1 cellular context compared by ENCODE assay signal in genomic region chr16:80639636-80640035, GRCh38.
TF ChIP-seq lines count a peak whose summit lies in the region.

No MANE protein-coding gene starts in this region.

TF ChIP-seq in H1, 55 proteins besides CTCF, POLR2A, EP300 and RAD21:
- TF ChIP-seq USF2 (IDR thresholded peaks at IDR 0.05; ENCODE audit: low read length): no peak
- TF ChIP-seq RFX5 (IDR thresholded peaks at IDR 0.05; ENCODE audit: borderline replicate concordance, low read depth, low read length): no peak
- TF ChIP-seq CEBPB (IDR thresholded peaks at IDR 0.05; ENCODE audit: low read depth, low read length): no peak
- TF ChIP-seq CBX8 (IDR thresholded peaks at IDR 0.05; ENCODE audit: borderline replicate concordance, low read depth, low read length): no peak
- TF ChIP-seq EZH2 (IDR thresholded peaks at IDR 0.05; ENCODE audit: low read depth, low read length, severe bottlenecking): no peak
- no peak for TF ChIP-seq NANOG (IDR thresholded peaks at IDR 0.05; ENCODE audit: insufficient read depth, low read depth, low read length, poor library complexity, severe bottlenecking)
- TF ChIP-seq CREB1 (IDR thresholded peaks at IDR 0.05): no peak
- no peak for TF ChIP-seq JUN (IDR thresholded peaks at IDR 0.05; ENCODE audit: low read depth, low read length)
- TF ChIP-seq TCF12 (IDR thresholded peaks at IDR 0.05; ENCODE audit: low read depth, low read length): no peak
- no peak for TF ChIP-seq GABPA (IDR thresholded peaks at IDR 0.05; ENCODE audit: borderline replicate concordance, insufficient read depth, low read length)
- TF ChIP-seq TEAD4 (IDR thresholded peaks at IDR 0.05; ENCODE audit: low read depth, low read length): no peak
- TF ChIP-seq SUZ12 (IDR thresholded peaks at IDR 0.05; ENCODE audit: low read length): no peak
- TF ChIP-seq BRCA1 (IDR thresholded peaks at IDR 0.05; ENCODE audit: low read depth, low read length): no peak
- TF ChIP-seq RNF2 (IDR thresholded peaks at IDR 0.05; ENCODE audit: borderline replicate concordance, low read depth, low read length, missing control alignments, poor library complexity, severe bottlenecking): no peak
- TF ChIP-seq MAX (IDR thresholded peaks at IDR 0.05): no peak
- TF ChIP-seq SAP30 (IDR thresholded peaks at IDR 0.05; ENCODE audit: insufficient read depth, insufficient replicate concordance, low read length): no peak
- no peak for TF ChIP-seq ATF3 (IDR thresholded peaks at IDR 0.05; ENCODE audit: insufficient read depth, low read depth, low read length)
